In genomic region chr4:122953924-122954323, GRCh38 we compare ENCODE assay signal across 38 cellular contexts.
"Had no signal": no experiment of that assay in that cellular context is flagged by ENCODE, and none has a peak within 500 bp of the region (broad histone marks: within the 10 kb centered on the region; RNA-seq: fewer than 3 reads in every experiment).

No MANE protein-coding gene starts in this region.

- DNase-seq: activated CD4-positive, alpha-beta memory T cell treated with anti-CD3 and anti-CD28 coated beads, Interleukin-2, amount 10 ng/mL, durations not matched to agents 7 days and 5 days; activated CD4-positive, alpha-beta T cell treated with anti-CD3 and anti-CD28 coated beads for 1 hour; activated CD4-positive, alpha-beta T cell treated with anti-CD3 and anti-CD28 coated beads for 36 hours; activated CD4-positive, alpha-beta T cell treated with anti-CD3 and anti-CD28 coated beads for 48 hours; activated CD4-positive, alpha-beta T cell treated with anti-CD3 and anti-CD28 coated beads, Interleukin-2, amount 10 ng/mL, durations not matched to agents 7 days and 5 days; activated CD4-positive, alpha-beta T cell treated with anti-CD3 and anti-CD28 coated beads, Interleukin-2, amount 50 U/mL, for 48 hours; activated CD4-positive, CD25-positive, alpha-beta regulatory T cell; activated CD8-positive, alpha-beta memory T cell treated with anti-CD3 and anti-CD28 coated beads for 24 hours; activated CD8-positive, alpha-beta memory T cell treated with anti-CD3 and anti-CD28 coated beads, Interleukin-2, amount 10 ng/mL, durations not matched to agents 7 days and 5 days; activated CD8-positive, alpha-beta memory T cell treated with anti-CD3 and anti-CD28 coated beads, Interleukin-2, amount 50 U/mL, for 48 hours; activated CD8-positive, alpha-beta T cell treated with anti-CD3 and anti-CD28 coated beads, Interleukin-2, amount 10 ng/mL, durations not matched to agents 7 days and 5 days; activated effector memory CD4-positive, alpha-beta T cell treated with Interleukin-2 at 50 U/mL for 16 hours; activated gamma-delta T cell; activated naive CD4-positive, alpha-beta T cell treated with anti-CD3 and anti-CD28 coated beads for 36 hours; activated naive CD4-positive, alpha-beta T cell treated with anti-CD3 and anti-CD28 coated beads, Interleukin-2, amount 50 U/mL, for 16 hours; activated naive CD8-positive, alpha-beta T cell treated with anti-CD3 and anti-CD28 coated beads, Interleukin-2, amount 10 ng/mL, durations not matched to agents 7 days and 5 days; activated naive CD8-positive, alpha-beta T cell treated with anti-CD3 and anti-CD28 coated beads, Interleukin-2, amount 50 U/mL, for 24 hours; activated T-cell treated with anti-CD3 and anti-CD28 coated beads, Interleukin-2, amount 50 U/mL, for 24 hours; activated T-cell treated with anti-CD3 and anti-CD28 coated beads, Interleukin-2, amount 50 U/mL, for 48 hours; amygdala; anterior cingulate cortex; caudate nucleus; cerebellar nuclear complex; T-helper 1 cell; T-helper 2 cell; T-helper 9 cell had no signal

- H3K27ac ChIP-seq: ascending aorta, cardiac muscle cell, VCaP had no signal

- H3K4me3 ChIP-seq: ascending aorta, cardiac muscle cell had no signal

- H3K9me3 Mint-ChIP-seq: activated CD4-positive, alpha-beta memory T cell treated with anti-CD3 and anti-CD28 coated beads, Interleukin-2, amount 10 ng/mL, durations not matched to agents 7 days and 5 days; activated CD4-positive, alpha-beta T cell treated with anti-CD3 and anti-CD28 coated beads, Interleukin-2, amount 10 ng/mL, durations not matched to agents 7 days and 5 days; activated naive CD4-positive, alpha-beta T cell treated with anti-CD3 and anti-CD28 coated beads for 36 hours; activated naive CD8-positive, alpha-beta T cell treated with anti-CD3 and anti-CD28 coated beads, Interleukin-2, amount 10 ng/mL, durations not matched to agents 7 days and 5 days; activated naive CD8-positive, alpha-beta T cell treated with anti-CD3 and anti-CD28 coated beads, Interleukin-2, amount 50 U/mL, for 24 hours; activated T-cell treated with anti-CD3 and anti-CD28 coated beads, Interleukin-2, amount 50 U/mL, for 24 hours; activated T-helper 2 cell treated with anti-CD3 and anti-CD28 coated beads, Interferon-gamma antibody, Interleukin-2, Interleukin-4, amounts not matched to agents 10 μg/mL and 5 μg/mL and 100 μg/mL, durations not matched to agents 14 hours and 24 hours and 36 hours; brain; central memory CD8-positive, alpha-beta T cell; T-helper 1 cell treated with Interleukin-12 subunit alpha and Interleukin-12 subunit beta and Interleukin-4 antibody, amounts not matched to agents 30 μg/mL and 1 μg/mL, for 36 hours; T-helper 2 cell treated with Interferon-gamma antibody and Interleukin-4, amounts not matched to agents 5 μg/mL and 100 μg/mL, for 36 hours had no signal

- H3K27me3 ChIP-seq: ascending aorta, cardiac muscle cell had no signal

- H3K36me3 ChIP-seq: cardiac muscle cell had no signal

- H3K27me3 Mint-ChIP-seq: activated CD4-positive, alpha-beta memory T cell treated with anti-CD3 and anti-CD28 coated beads, Interleukin-2, amount 10 ng/mL, durations not matched to agents 7 days and 5 days; activated CD4-positive, alpha-beta T cell treated with anti-CD3 and anti-CD28 coated beads for 36 hours; activated CD4-positive, alpha-beta T cell treated with anti-CD3 and anti-CD28 coated beads, Interleukin-2, amount 10 ng/mL, durations not matched to agents 7 days and 5 days; activated CD8-positive, alpha-beta memory T cell treated with anti-CD3 and anti-CD28 coated beads, Interleukin-2, amount 10 ng/mL, durations not matched to agents 7 days and 5 days; activated naive CD8-positive, alpha-beta T cell; activated naive CD8-positive, alpha-beta T cell treated with anti-CD3 and anti-CD28 coated beads, Interleukin-2, amount 10 ng/mL, durations not matched to agents 7 days and 5 days; activated naive CD8-positive, alpha-beta T cell treated with anti-CD3 and anti-CD28 coated beads, Interleukin-2, amount 50 U/mL, for 24 hours; activated T-cell treated with anti-CD3 and anti-CD28 coated beads, Interleukin-2, amount 50 U/mL, for 24 hours; brain; central memory CD8-positive, alpha-beta T cell had no signal

- H3K4me1 Mint-ChIP-seq: activated CD4-positive, alpha-beta memory T cell treated with anti-CD3 and anti-CD28 coated beads, Interleukin-2, amount 10 ng/mL, durations not matched to agents 7 days and 5 days; activated CD4-positive, alpha-beta T cell treated with anti-CD3 and anti-CD28 coated beads for 36 hours; activated CD4-positive, alpha-beta T cell treated with anti-CD3 and anti-CD28 coated beads, Interleukin-2, amount 10 ng/mL, durations not matched to agents 7 days and 5 days; activated CD8-positive, alpha-beta memory T cell treated with anti-CD3 and anti-CD28 coated beads, Interleukin-2, amount 10 ng/mL, durations not matched to agents 7 days and 5 days; activated naive CD8-positive, alpha-beta T cell treated with anti-CD3 and anti-CD28 coated beads, Interleukin-2, amount 10 ng/mL, durations not matched to agents 7 days and 5 days; activated naive CD8-positive, alpha-beta T cell treated with anti-CD3 and anti-CD28 coated beads, Interleukin-2, amount 50 U/mL, for 24 hours; brain; central memory CD8-positive, alpha-beta T cell had no signal

- H3K27ac Mint-ChIP-seq: activated CD4-positive, alpha-beta memory T cell treated with anti-CD3 and anti-CD28 coated beads, Interleukin-2, amount 10 ng/mL, durations not matched to agents 7 days and 5 days; activated CD4-positive, alpha-beta T cell treated with anti-CD3 and anti-CD28 coated beads for 36 hours; activated CD4-positive, alpha-beta T cell treated with anti-CD3 and anti-CD28 coated beads, Interleukin-2, amount 10 ng/mL, durations not matched to agents 7 days and 5 days; activated CD8-positive, alpha-beta memory T cell treated with anti-CD3 and anti-CD28 coated beads, Interleukin-2, amount 10 ng/mL, durations not matched to agents 7 days and 5 days; activated CD8-positive, alpha-beta T cell treated with anti-CD3 and anti-CD28 coated beads, Interleukin-2, amount 10 ng/mL, durations not matched to agents 7 days and 5 days; activated naive CD4-positive, alpha-beta T cell treated with anti-CD3 and anti-CD28 coated beads for 36 hours; activated naive CD8-positive, alpha-beta T cell; activated naive CD8-positive, alpha-beta T cell treated with anti-CD3 and anti-CD28 coated beads, Interleukin-2, amount 10 ng/mL, durations not matched to agents 7 days and 5 days; activated naive CD8-positive, alpha-beta T cell treated with anti-CD3 and anti-CD28 coated beads, Interleukin-2, amount 50 U/mL, for 24 hours; activated T-cell treated with anti-CD3 and anti-CD28 coated beads, Interleukin-2, amount 50 U/mL, for 24 hours; activated T-helper 2 cell treated with anti-CD3 and anti-CD28 coated beads, Interferon-gamma antibody, Interleukin-2, Interleukin-4, amounts not matched to agents 10 μg/mL and 5 μg/mL and 100 μg/mL, durations not matched to agents 14 hours and 24 hours and 36 hours; brain; T-helper 1 cell treated with Interleukin-12 subunit alpha and Interleukin-12 subunit beta and Interleukin-4 antibody, amounts not matched to agents 30 μg/mL and 1 μg/mL, for 36 hours; T-helper 2 cell treated with Interferon-gamma antibody and Interleukin-4, amounts not matched to agents 5 μg/mL and 100 μg/mL, for 36 hours had no signal

- FAIRE-seq: bronchial epithelial cell, TTC549 had no signal

- H3K9me3 ChIP-seq: ascending aorta had no signal

- H3K4me3 Mint-ChIP-seq: activated CD4-positive, alpha-beta memory T cell treated with anti-CD3 and anti-CD28 coated beads, Interleukin-2, amount 10 ng/mL, durations not matched to agents 7 days and 5 days; activated CD4-positive, alpha-beta T cell treated with anti-CD3 and anti-CD28 coated beads for 36 hours; activated CD4-positive, alpha-beta T cell treated with anti-CD3 and anti-CD28 coated beads, Interleukin-2, amount 10 ng/mL, durations not matched to agents 7 days and 5 days; activated CD8-positive, alpha-beta memory T cell treated with anti-CD3 and anti-CD28 coated beads, Interleukin-2, amount 10 ng/mL, durations not matched to agents 7 days and 5 days; activated CD8-positive, alpha-beta T cell treated with anti-CD3 and anti-CD28 coated beads, Interleukin-2, amount 10 ng/mL, durations not matched to agents 7 days and 5 days; activated naive CD4-positive, alpha-beta T cell treated with anti-CD3 and anti-CD28 coated beads for 36 hours; activated naive CD8-positive, alpha-beta T cell; activated naive CD8-positive, alpha-beta T cell treated with anti-CD3 and anti-CD28 coated beads, Interleukin-2, amount 10 ng/mL, durations not matched to agents 7 days and 5 days; activated naive CD8-positive, alpha-beta T cell treated with anti-CD3 and anti-CD28 coated beads, Interleukin-2, amount 50 U/mL, for 24 hours; activated T-cell treated with anti-CD3 and anti-CD28 coated beads, Interleukin-2, amount 50 U/mL, for 24 hours; brain; central memory CD8-positive, alpha-beta T cell; T-helper 1 cell treated with Interleukin-12 subunit alpha and Interleukin-12 subunit beta and Interleukin-4 antibody, amounts not matched to agents 30 μg/mL and 1 μg/mL, for 36 hours; T-helper 2 cell treated with Interferon-gamma antibody and Interleukin-4, amounts not matched to agents 5 μg/mL and 100 μg/mL, for 36 hours had no signal

- H3K4me1 ChIP-seq: ascending aorta had no signal

- ATAC-seq: activated CD4-positive, alpha-beta T cell treated with anti-CD3 and anti-CD28 coated beads for 36 hours; activated CD4-positive, CD25-positive, alpha-beta regulatory T cell treated with anti-CD3 and anti-CD28 coated beads, Interleukin-2, amount 50 U/mL, for 24 hours; activated CD8-positive, alpha-beta memory T cell treated with anti-CD3 and anti-CD28 coated beads, Interleukin-2, amount 10 ng/mL, durations not matched to agents 7 days and 5 days; activated CD8-positive, alpha-beta T cell treated with anti-CD3 and anti-CD28 coated beads, Interleukin-2, amount 10 ng/mL, durations not matched to agents 7 days and 5 days; activated naive CD8-positive, alpha-beta T cell treated with anti-CD3 and anti-CD28 coated beads, Interleukin-2, amount 50 U/mL, for 24 hours had no signal
